Comparison of ENCODE assay signal across 26 cellular contexts in the genomic region with DNA sequence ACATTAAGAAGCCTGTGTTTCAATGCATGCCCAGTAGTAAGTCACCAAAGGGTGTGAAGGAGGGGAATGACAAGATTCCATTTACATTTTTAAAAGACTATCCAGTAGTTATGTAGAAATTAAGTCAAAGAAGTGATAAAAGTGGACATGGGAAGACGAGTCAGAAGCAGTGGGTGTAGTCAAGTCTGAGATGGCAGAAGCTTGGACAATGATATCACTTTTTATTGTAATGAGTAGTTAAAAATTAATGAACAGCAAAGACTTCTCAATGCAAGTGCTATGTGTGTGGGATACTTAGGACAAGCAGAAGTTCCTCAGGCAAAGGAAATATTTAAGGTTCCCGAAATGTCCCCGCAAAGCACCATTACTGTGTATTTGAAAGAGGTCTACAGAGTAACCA.
DNase-seq lines count a peak whose midpoint lies in the region; ATAC-seq, FAIRE-seq and TF ChIP-seq lines count a peak whose summit lies in the region.
"Had no signal": no experiment of that assay in that cellular context is flagged by ENCODE, and none has a peak within 500 bp of the region (broad histone marks: within the 10 kb centered on the region; RNA-seq: fewer than 3 reads in every experiment).

No MANE protein-coding gene starts in this region.

- no peak overlapping the region for H3K4me2 ChIP-seq in SK-N-SH
- H3K4me2 ChIP-seq in GM12878 (ENCODE audit: control insufficient read depth, insufficient read depth) = no peak overlapping the region
- H3K4me2 ChIP-seq: BLaER1 treated with 17β-estradiol and CSF1 and Interleukin-3, amounts not matched to agents 10 nM and 100 nM; GM23338; PC-9 had no signal

- no peak for TF ChIP-seq POLR2A in GM12878 (IDR thresholded peaks at IDR 0.05; ENCODE audit: low read depth, low read length)

- CTCF ChIA-PET in SK-N-SH (lab: Yijun Ruan, JAX) = interaction anchor here (2.8 kb wide), 1 partner anchor 56 kb away, joined by 11 read pairs; no protein-coding TSS in a partner anchor
- CTCF ChIA-PET in GM12878 (lab: Yijun Ruan, JAX) = interaction anchor here (1.5 kb wide), 1 partner anchor 84 kb away, joined by 3 read pairs; no protein-coding TSS in a partner anchor

- FAIRE-seq in GM12878 (lab: Jason Lieb, UNC) = peak; percentile 44
- FAIRE-seq: HTR-8/SVneo had no signal

- H3K79me2 ChIP-seq in SK-N-SH (ENCODE audit: insufficient read depth) (peaks cover 4% of the 10 kb centered on the region; the same call in 1 of the 2 replicates), GM12878 (ENCODE audit: control insufficient read depth, insufficient read depth, low read length) (no peaks in the 10 kb centered on the region)

- peak overlapping the region; percentile 22 to 77; a peak in 1 of 4 replicates for H3K27ac ChIP-seq in SK-N-SH (ENCODE audit: low read depth in 2 of 2, low read length in 1 of 2)
- H3K27ac ChIP-seq in GM12878 (ENCODE audit: control insufficient read depth, insufficient read depth) = no peak overlapping the region
- H3K27ac ChIP-seq: 22Rv1; BLaER1 treated with 17β-estradiol and CSF1 and Interleukin-3, amounts not matched to agents 10 nM and 100 nM; PC-9; RWPE1 had no signal

- H3K9ac ChIP-seq in SK-N-SH = no peak overlapping the region
- no peak overlapping the region for H3K9ac ChIP-seq in GM12878 (ENCODE audit: control insufficient read depth, insufficient read depth, low read length)
- H3K9ac ChIP-seq: BLaER1 treated with 17β-estradiol and CSF1 and Interleukin-3, amounts not matched to agents 10 nM and 100 nM had no signal

- intact Hi-C loops in GM12878 (cut with micrococcal nuclease; ENCODE audit: unreplicated experiment) = no loop called here

- H3K4me1 ChIP-seq in SK-N-SH (ENCODE audit: control insufficient read depth in 1 of 2, insufficient read depth in 2 of 2, low read depth in 1 of 2, low read length in 1 of 2) (peaks cover 12% of the 10 kb centered on the region in 2 experiments), GM12878 (ENCODE audit: control insufficient read depth, insufficient read depth, low read length) (no peaks in the 10 kb centered on the region)
- H3K4me1 ChIP-seq: BLaER1 treated with 17β-estradiol and CSF1 and Interleukin-3, amounts not matched to agents 10 nM and 100 nM had no signal

- H3K9me2 ChIP-seq in SK-N-SH = no peaks in the 10 kb centered on the region

- RAD21 ChIA-PET in GM12878 (lab: Charles Lee; ENCODE audit: unreplicated experiment) = no interaction called here

- no peak overlapping the region for H3K4me3 ChIP-seq in SK-N-SH (ENCODE audit: low read depth in 2 of 2, low read length in 1 of 2)
- H3K4me3 ChIP-seq in GM12878 = no peak overlapping the region
- H3K4me3 ChIP-seq: BLaER1 treated with 17β-estradiol and CSF1 and Interleukin-3, amounts not matched to agents 10 nM and 100 nM; GM23338; PC-9 had no signal

- H3K36me3 ChIP-seq in SK-N-SH (replicated peaks in 1 of 2; ENCODE audit: control insufficient read depth in 1 of 2, insufficient read depth in 2 of 2, low read length in 1 of 2) = peaks cover 71 to 81% of the 10 kb centered on the region in 2 experiments
- peaks cover 2 to 25% of the 10 kb centered on the region in 2 experiments; a peak in 3 of 4 replicates for H3K36me3 ChIP-seq in GM12878 (ENCODE audit: control insufficient read depth in 2 of 2, insufficient read depth in 2 of 2, low read length in 1 of 2)

- no TSS peak for BruUV-seq in GM12878 (replicated peaks; lab: Mats Ljungman, UMichigan)

- ATAC-seq in SK-N-SH treated with all-trans-retinoic acid at 6 μM for 48 hours (no peak), GM12878 (no peak)
- ATAC-seq: GM23338, HCT116 had no signal

- TF ChIP-seq EP300 in SK-N-SH (IDR thresholded peaks at IDR 0.05; ENCODE audit: borderline replicate concordance in 1 of 2, low read depth in 1 of 2, low read length in 1 of 2) (no peak), GM12878 (IDR thresholded peaks at IDR 0.05; ENCODE audit: borderline replicate concordance in 1 of 2, control insufficient read depth in 1 of 2, low read depth in 2 of 2, low read length in 2 of 2) (no peak)

- TF ChIP-seq CTCF in SK-N-SH (IDR thresholded peaks at IDR 0.05) (no peak), GM12878 (IDR thresholded peaks at IDR 0.05 in 2 of 3, conservative IDR thresholded peaks at IDR 0.05 in 1 of 3; ENCODE audit: control insufficient read depth in 2 of 3, extremely low read depth in 1 of 3, insufficient read depth in 1 of 3, low read depth in 3 of 3, low read length in 3 of 3) (no peak)

- H3K27me3 ChIP-seq in SK-N-SH (ENCODE audit: insufficient read depth) = no peaks in the 10 kb centered on the region
- no peaks in the 10 kb centered on the region for H3K27me3 ChIP-seq in GM12878 (replicated peaks in 1 of 2; ENCODE audit: control insufficient read depth in 2 of 2, insufficient read depth in 2 of 2, low read length in 1 of 2)
- H3K27me3 ChIP-seq: BLaER1 treated with 17β-estradiol and CSF1 and Interleukin-3, amounts not matched to agents 10 nM and 100 nM had no signal

- H3K9me3 ChIP-seq in SK-N-SH (no peaks in the 10 kb centered on the region), GM12878 (replicated peaks; ENCODE audit: control insufficient read depth, insufficient read depth, low read length) (no peaks in the 10 kb centered on the region)
- H3K9me3 ChIP-seq: Caco-2 had no signal

- TF ChIP-seq RAD21 in SK-N-SH (IDR thresholded peaks at IDR 0.05; ENCODE audit: low read length) (no peak), GM12878 (IDR thresholded peaks at IDR 0.05; ENCODE audit: insufficient read depth, low read depth, low read length) (no peak)

- H3F3A ChIP-seq in SK-N-SH (replicated peaks; ENCODE audit: insufficient read depth) = peaks cover 47% of the 10 kb centered on the region

- 95% methylated on average over 3 of the region's 3 CpGs for WGBS in SK-N-SH (ENCODE audit: low lambda C conversion rate)
- 68% methylated on average over 3 of the region's 3 CpGs for WGBS in GM12878 (ENCODE audit: insufficient coverage, insufficient replicate concordance, low lambda C conversion rate, missing lambda C conversion rate)

- H2AFZ ChIP-seq in SK-N-SH (ENCODE audit: low read depth) = no peak overlapping the region
- no peak overlapping the region for H2AFZ ChIP-seq in GM12878 (ENCODE audit: control insufficient read depth, low read depth, low read length)
- H2AFZ ChIP-seq: GM23338, PC-9 had no signal

- DNase-seq in SK-N-SH (no peak), GM12878 (ENCODE audit: low read depth, low spot score) (no peak), kidney tubule cell (ENCODE audit: low spot score) (peak; percentile 80), foreskin melanocyte (no peak), DMS79 (lab: John Stamatoyannopoulos, UW) (no peak), UCSD-AML1 (lab: John Stamatoyannopoulos, UW; ENCODE audit: unreplicated experiment) (no peak), MV-4-11 (lab: John Stamatoyannopoulos, UW) (no peak)
- DNase-seq: Caco-2; CD4-positive, alpha-beta memory T cell; DMS153; KG1; NCI-H1105; NCI-H146; NCI-H2029; NCI-H2227 treated with DMSO at 0.1 percent for 48 hours; NCI-H510A treated with DMSO at 0.1 percent for 48 hours; NCI-H748 treated with DMSO at 0.1 percent for 48 hours; PC-9; SHP77 treated with DMSO at 0.1 percent for 48 hours had no signal

- SMC1A ChIA-PET in GM12878 (lab: Charles Lee; ENCODE audit: uncharacterized antibody, unreplicated experiment) = interaction anchor here (1.1 kb wide), 1 partner anchor 10 kb away, joined by 3 read pairs; no protein-coding TSS in a partner anchor

- POLR2A ChIA-PET in SK-N-SH (lab: Yijun Ruan, JAX) (no interaction called here), GM12878 (lab: Charles Lee) (no interaction called here)

- in situ Hi-C loops in GM12878 (cut with MboI) = no loop called here

- no peaks in the 10 kb centered on the region for H4K20me1 ChIP-seq in SK-N-SH (ENCODE audit: insufficient read depth)
- H4K20me1 ChIP-seq in GM12878 (ENCODE audit: control insufficient read depth, insufficient read depth) = no peaks in the 10 kb centered on the region
- H4K20me1 ChIP-seq: BLaER1 treated with 17β-estradiol and CSF1 and Interleukin-3, amounts not matched to agents 10 nM and 100 nM had no signal

TF ChIP-seq in SK-N-SH, 30 proteins besides CTCF, POLR2A, EP300 and RAD21 (continues in another document):
- TF ChIP-seq MXI1 (IDR thresholded peaks at IDR 0.05; ENCODE audit: low read depth, low read length) = no peak
- TF ChIP-seq, protein P1, sequence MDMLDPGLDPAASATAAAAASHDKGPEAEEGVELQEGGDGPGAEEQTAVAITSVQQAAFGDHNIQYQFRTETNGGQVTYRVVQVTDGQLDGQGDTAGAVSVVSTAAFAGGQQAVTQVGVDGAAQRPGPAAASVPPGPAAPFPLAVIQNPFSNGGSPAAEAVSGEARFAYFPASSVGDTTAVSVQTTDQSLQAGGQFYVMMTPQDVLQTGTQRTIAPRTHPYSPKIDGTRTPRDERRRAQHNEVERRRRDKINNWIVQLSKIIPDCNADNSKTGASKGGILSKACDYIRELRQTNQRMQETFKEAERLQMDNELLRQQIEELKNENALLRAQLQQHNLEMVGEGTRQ (IDR thresholded peaks at IDR 0.05; ENCODE audit: borderline replicate concordance, low read depth, low read length) = no peak
- TF ChIP-seq FOXJ3 (CRISPR knock-in tag; IDR thresholded peaks at IDR 0.05) = no peak

TF ChIP-seq in SK-N-SH treated with all-trans-retinoic acid at 6 μM for 48 hours, 23 proteins besides CTCF, POLR2A, EP300 and RAD21 (continues in another document):
- TF ChIP-seq ZNF565 (CRISPR knock-in tag; conservative IDR thresholded peaks at IDR 0.05; ENCODE audit: low read depth) (no peak), TCF4 (CRISPR knock-in tag; IDR thresholded peaks at IDR 0.05; ENCODE audit: borderline replicate concordance) (no peak), ZFP30 (CRISPR knock-in tag; IDR thresholded peaks at IDR 0.05) (no peak), SNAI2 (CRISPR knock-in tag; IDR thresholded peaks at IDR 0.05) (no peak), ZC3H10 (CRISPR knock-in tag; IDR thresholded peaks at IDR 0.05) (no peak)

TF ChIP-seq in GM12878, 131 proteins besides CTCF, POLR2A, EP300 and RAD21 (continues in another document):
- no peak for TF ChIP-seq TCF3 (IDR thresholded peaks at IDR 0.05; ENCODE audit: borderline replicate concordance, insufficient read depth, low read depth, low read length)
